Comparison of ENCODE assay signal across 1 cellular context in genomic region chr6:52573295-52573694, GRCh38.
TF ChIP-seq lines count a peak whose summit lies in the region.

No MANE protein-coding gene starts in this region.

TF ChIP-seq in WTC11, 78 proteins besides CTCF, POLR2A, EP300 and RAD21 (continued from another document):
- TF ChIP-seq ZSCAN18 (CRISPR knock-in tag; IDR thresholded peaks at IDR 0.05) (no peak), ZNF263 (CRISPR knock-in tag; IDR thresholded peaks at IDR 0.05; ENCODE audit: low read depth) (no peak), SMAD4 (CRISPR knock-in tag; IDR thresholded peaks at IDR 0.05) (no peak), MXD4 (CRISPR knock-in tag; IDR thresholded peaks at IDR 0.05; ENCODE audit: borderline replicate concordance) (no peak), KAT7 (CRISPR knock-in tag; IDR thresholded peaks at IDR 0.05; ENCODE audit: borderline replicate concordance) (no peak), ATF1 (CRISPR knock-in tag; IDR thresholded peaks at IDR 0.05) (no peak), ETV6 (CRISPR knock-in tag; IDR thresholded peaks at IDR 0.05) (no peak), ZBTB43 (CRISPR knock-in tag; IDR thresholded peaks at IDR 0.05) (no peak)
